ENCODE assay signal across 8 cellular contexts in genomic region chr2:100563407-100564247, GRCh38. TPM values are rescaled to one million over a fixed set of nuclear protein-coding genes. Genes with fewer than 3 reads are reported as not detected.
A peak's percentile ranks its signal among the peaks of the same experiment; 100 is the strongest.
DNase-seq lines count a peak whose midpoint lies in the region; ATAC-seq and TF ChIP-seq lines count a peak whose summit lies in the region.

No MANE protein-coding gene starts in this region.

- no peak for ATAC-seq in activated CD8-positive, alpha-beta memory T cell treated with anti-CD3 and anti-CD28 coated beads, Interleukin-2, amount 10 ng/mL, durations not matched to agents 7 days and 5 days
- ATAC-seq in HG03175 (IDR thresholded peaks at IDR 0.05; ENCODE audit: unreplicated experiment) (peak; percentile 13), GM18520 (IDR thresholded peaks at IDR 0.05; ENCODE audit: unreplicated experiment) (no peak)
- ATAC-seq in activated naive CD8-positive, alpha-beta T cell treated with anti-CD3 and anti-CD28 coated beads, Interleukin-2, amount 50 U/mL, for 24 hours: no peak

- H3K9me3 Mint-ChIP-seq in activated CD8-positive, alpha-beta memory T cell treated with anti-CD3 and anti-CD28 coated beads, Interleukin-2, amount 10 ng/mL, durations not matched to agents 7 days and 5 days (ENCODE audit: low read depth): no peaks in the 10 kb centered on the region
- no peaks in the 10 kb centered on the region for H3K9me3 Mint-ChIP-seq in activated naive CD8-positive, alpha-beta T cell treated with anti-CD3 and anti-CD28 coated beads, Interleukin-2, amount 50 U/mL, for 24 hours
- no peaks in the 10 kb centered on the region for H3K9me3 Mint-ChIP-seq in immature natural killer cell

- no peak for DNase-seq in activated CD8-positive, alpha-beta memory T cell treated with anti-CD3 and anti-CD28 coated beads, Interleukin-2, amount 10 ng/mL, durations not matched to agents 7 days and 5 days
- DNase-seq in activated CD8-positive, alpha-beta memory T cell treated with anti-CD3 and anti-CD28 coated beads, Interleukin-2, amount 50 U/mL, for 4 hours: no peak
- DNase-seq in activated naive CD8-positive, alpha-beta T cell treated with anti-CD3 and anti-CD28 coated beads, Interleukin-2, amount 50 U/mL, for 24 hours: no peak
- DNase-seq in immature natural killer cell (no peak), suprapubic skin (ENCODE audit: low spot score in 2 of 2) (peak in 1 of 2 donors; percentile 80), MV-4-11 (lab: John Stamatoyannopoulos, UW) (no peak)

- no peaks in the 10 kb centered on the region for H3K9me3 ChIP-seq in suprapubic skin

- no peaks in the 10 kb centered on the region for H3K27me3 Mint-ChIP-seq in activated CD8-positive, alpha-beta memory T cell treated with anti-CD3 and anti-CD28 coated beads, Interleukin-2, amount 10 ng/mL, durations not matched to agents 7 days and 5 days
- peaks cover 2% of the 10 kb centered on the region for H3K27me3 Mint-ChIP-seq in activated naive CD8-positive, alpha-beta T cell treated with anti-CD3 and anti-CD28 coated beads, Interleukin-2, amount 50 U/mL, for 24 hours
- H3K27me3 Mint-ChIP-seq in immature natural killer cell (ENCODE audit: low read depth in 3 of 3): peaks cover 6 to 10% (median 6%) of the 10 kb centered on the region in 3 donors

- H3K4me1 ChIP-seq in suprapubic skin: peaks cover 14% of the 10 kb centered on the region

- H3K36me3 Mint-ChIP-seq in activated CD8-positive, alpha-beta memory T cell treated with anti-CD3 and anti-CD28 coated beads, Interleukin-2, amount 10 ng/mL, durations not matched to agents 7 days and 5 days: peaks cover 11% of the 10 kb centered on the region
- peaks cover 15% of the 10 kb centered on the region for H3K36me3 Mint-ChIP-seq in activated naive CD8-positive, alpha-beta T cell treated with anti-CD3 and anti-CD28 coated beads, Interleukin-2, amount 50 U/mL, for 24 hours (ENCODE audit: low read depth)
- H3K36me3 Mint-ChIP-seq in immature natural killer cell: peaks cover 13 to 22% (median 15%) of the 10 kb centered on the region in 3 donors

- TF ChIP-seq CTCF in suprapubic skin (IDR thresholded peaks at IDR 0.05): no peak

- CTCF ChIA-PET in activated CD8-positive, alpha-beta memory T cell treated with anti-CD3 and anti-CD28 coated beads, Interleukin-2, amount 10 ng/mL, durations not matched to agents 7 days and 5 days (lab: Charles Lee): interaction anchor here (0.8 to 2.1 kb wide), 7 partner anchors 14 to 438 kb away, joined by 3 to 23 read pairs (median 3); partner anchors contain the start of gene RPL31

- TF ChIP-seq EP300 in suprapubic skin (IDR thresholded peaks at IDR 0.05): no peak

- H3K4me3 ChIP-seq in suprapubic skin: peak overlapping the region; percentile 78

- no peak for TF ChIP-seq POLR2A in suprapubic skin (IDR thresholded peaks at IDR 0.05)

- peak overlapping the region; percentile 98 for H3K27ac Mint-ChIP-seq in activated CD8-positive, alpha-beta memory T cell treated with anti-CD3 and anti-CD28 coated beads, Interleukin-2, amount 10 ng/mL, durations not matched to agents 7 days and 5 days
- H3K27ac Mint-ChIP-seq in activated naive CD8-positive, alpha-beta T cell treated with anti-CD3 and anti-CD28 coated beads, Interleukin-2, amount 50 U/mL, for 24 hours: peak overlapping the region; percentile 98
- peak overlapping the region; percentile 82 to 95 (median 92) for H3K27ac Mint-ChIP-seq in immature natural killer cell

- H3K36me3 ChIP-seq in suprapubic skin: peaks cover 21% of the 10 kb centered on the region

- no peaks in the 10 kb centered on the region for H3K27me3 ChIP-seq in suprapubic skin

- H3K4me1 Mint-ChIP-seq in activated CD8-positive, alpha-beta memory T cell treated with anti-CD3 and anti-CD28 coated beads, Interleukin-2, amount 10 ng/mL, durations not matched to agents 7 days and 5 days: peaks cover 37% of the 10 kb centered on the region
- peaks cover 37% of the 10 kb centered on the region for H3K4me1 Mint-ChIP-seq in activated naive CD8-positive, alpha-beta T cell treated with anti-CD3 and anti-CD28 coated beads, Interleukin-2, amount 50 U/mL, for 24 hours
- H3K4me1 Mint-ChIP-seq in immature natural killer cell: peaks cover 26 to 36% of the 10 kb centered on the region in 2 donors

- peak overlapping the region; percentile 93 for H3K27ac ChIP-seq in suprapubic skin

- peak overlapping the region; percentile 83 for H3K4me3 Mint-ChIP-seq in activated CD8-positive, alpha-beta memory T cell treated with anti-CD3 and anti-CD28 coated beads, Interleukin-2, amount 10 ng/mL, durations not matched to agents 7 days and 5 days
- peak overlapping the region; percentile 92 for H3K4me3 Mint-ChIP-seq in activated naive CD8-positive, alpha-beta T cell treated with anti-CD3 and anti-CD28 coated beads, Interleukin-2, amount 50 U/mL, for 24 hours
- peak overlapping the region; percentile 92 to 98 (median 94) for H3K4me3 Mint-ChIP-seq in immature natural killer cell

- WGBS in suprapubic skin: 18% methylated on average over 20 of the region's 24 CpGs

RNA-seq across cellular contexts. Expression of gene PDCL3, which starts 0.8 kb away (rescaled TPM):
- total RNA-seq in activated CD8-positive, alpha-beta memory T cell treated with anti-CD3 and anti-CD28 coated beads, Interleukin-2, amount 10 ng/mL, durations not matched to agents 7 days and 5 days: 10 to 100 TPM; 25.1 to 36.7 TPM
- polyA plus RNA-seq in immature natural killer cell: 10 to 100 TPM; 54.7 to 62.1 (median 61.5) TPM
- 10 to 100 TPM; 20.8 to 22.9 (median 21.7) TPM for total RNA-seq in suprapubic skin
